8 cellular contexts compared by ENCODE assay signal in the genomic region with DNA sequence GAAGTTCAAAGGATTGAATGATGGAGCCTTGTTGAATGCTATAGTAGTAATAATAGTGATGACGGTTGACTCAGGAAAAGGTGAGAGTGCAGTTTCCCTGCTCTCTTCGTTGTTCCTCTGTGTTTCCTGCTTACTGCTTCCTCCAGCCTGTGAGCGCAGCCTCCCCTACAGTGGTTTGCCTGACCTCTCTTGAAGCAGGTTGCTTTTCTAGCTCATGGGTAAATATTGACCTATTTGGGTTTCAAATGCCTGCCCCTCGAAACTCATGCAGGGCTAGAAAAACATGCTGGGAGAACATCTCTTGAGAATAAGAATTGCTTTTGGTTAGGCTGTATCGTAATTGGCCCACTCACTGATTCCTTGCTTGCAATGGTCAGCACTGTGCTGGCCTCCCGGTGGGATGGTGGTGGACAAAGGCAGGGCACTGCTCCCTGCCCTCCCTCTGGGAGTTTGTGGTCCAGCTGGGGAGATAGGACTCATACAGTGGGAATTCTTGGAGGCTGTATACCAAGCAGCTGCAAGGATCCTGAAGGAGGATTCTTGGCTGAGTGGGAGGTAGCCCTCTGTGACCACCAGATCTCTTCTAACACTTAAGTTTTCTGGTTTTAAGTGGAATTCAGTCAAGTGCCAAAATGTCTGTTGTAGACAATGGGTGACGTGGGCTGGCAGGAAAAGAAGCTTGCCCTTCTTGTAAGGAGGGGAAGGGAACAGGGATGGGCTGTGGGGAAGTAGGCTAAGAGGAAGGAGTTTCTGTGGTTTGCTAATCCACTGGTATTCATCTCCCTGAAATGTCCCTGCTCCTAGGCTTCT. TPM values are rescaled to one million over a fixed set of nuclear protein-coding genes. Genes with fewer than 3 reads are reported as not detected.
A peak's percentile ranks its signal among the peaks of the same experiment; 100 is the strongest.
DNase-seq lines count a peak whose midpoint lies in the region; ATAC-seq and TF ChIP-seq lines count a peak whose summit lies in the region.

No MANE protein-coding gene starts in this region.

- no peak for TF ChIP-seq EP300 in sigmoid colon (IDR thresholded peaks at IDR 0.05)

- H3K36me3 ChIP-seq in sigmoid colon: peaks cover 0 to 5% (median 0%) of the 10 kb centered on the region in 4 donors

- no peaks in the 10 kb centered on the region for H3K9me3 ChIP-seq in sigmoid colon

- H3K27ac ChIP-seq in RWPE1: peak overlapping the region; percentile 65
- peak overlapping the region; percentile 58 to 87 (median 68) for H3K27ac ChIP-seq in sigmoid colon

- WGBS in sigmoid colon, 2 donors: 55 to 58% methylated on average over 7 of the region's 7 CpGs

- TF ChIP-seq CTCF in RWPE1 (conservative IDR thresholded peaks at IDR 0.05; ENCODE audit: low read depth) (no peak), foreskin fibroblast (IDR thresholded peaks at IDR 0.05; ENCODE audit: low read depth, low read length) (no peak), sigmoid colon (IDR thresholded peaks at IDR 0.05) (no peak)

- H3K4me1 ChIP-seq in sigmoid colon: peaks cover 0 to 65% (median 47%) of the 10 kb centered on the region in 4 donors

- ATAC-seq in HG02885 (IDR thresholded peaks at IDR 0.05; ENCODE audit: poor library complexity, unreplicated experiment) (no peak), HG03139 (IDR thresholded peaks at IDR 0.05; ENCODE audit: unreplicated experiment) (no peak)

- CTCF ChIA-PET in RWPE1 (lab: Yijun Ruan, JAX): interaction anchor here (0.7 kb wide), 1 partner anchor 171 kb away, joined by 3 read pairs; no protein-coding TSS in a partner anchor

- TF ChIP-seq POLR2A in sigmoid colon (IDR thresholded peaks at IDR 0.05): no peak

- DNase-seq in EL (peak; percentile 85), RWPE1 (ENCODE audit: low spot score) (no peak), foreskin fibroblast (peak; percentile 73 to 82), sigmoid colon (no peak), NCI-H2107 treated with DMSO at 0.1 percent for 48 hours (lab: John Stamatoyannopoulos, UW; ENCODE audit: unreplicated experiment) (no peak), OCI-M2 (lab: John Stamatoyannopoulos, UW; ENCODE audit: unreplicated experiment) (no peak)

- intact Hi-C loops in sigmoid colon (cut with DNase I): no loop called here

- POLR2A ChIA-PET in RWPE1 (lab: Yijun Ruan, JAX; ENCODE audit: low non-redundant PET): no interaction called here

- H3K27me3 ChIP-seq in sigmoid colon: no peaks in the 10 kb centered on the region

- H3K4me3 ChIP-seq in foreskin fibroblast (ENCODE audit: low read depth in 1 of 2, low read length in 2 of 2) (no peak overlapping the region), sigmoid colon (no peak overlapping the region)

RNA-seq across cellular contexts. Expression of a gene that starts 5.4 kb away (rescaled TPM):
- total RNA-seq in sigmoid colon: 100 to 1,000 TPM; 124 to 175 (median 141) TPM
- 100 to 1,000 TPM; 165 to 190 (median 179) TPM for polyA plus RNA-seq in sigmoid colon

RNA-seq across cellular contexts. Expression of a gene that starts 6.0 kb away (rescaled TPM):
- total RNA-seq in sigmoid colon: 10 to 100 TPM; 51.2 to 97.5 (median 69.6) TPM
- 10 to 100 TPM; 51.8 to 93.7 (median 68.0) TPM for polyA plus RNA-seq in sigmoid colon

RNA-seq across cellular contexts. Expression of a gene that starts 12.3 kb away (rescaled TPM):
- 10 to 100 TPM; 18.4 to 29.9 (median 22.1) TPM for total RNA-seq in sigmoid colon
- 10 to 100 TPM in 2 of 3 donors, 1 to 10 TPM in 1; 7.4 to 12.0 (median 11.6) TPM for polyA plus RNA-seq in sigmoid colon

RNA-seq across cellular contexts. Expression of a gene that starts 12.8 kb away (rescaled TPM):
- 10 to 100 TPM in 2 of 4 donors, 1 to 10 TPM in 2; 1.9 to 33.3 (median 13.2) TPM for total RNA-seq in sigmoid colon
- 100 to 1,000 TPM; 441 to 941 (median 696) TPM for polyA plus RNA-seq in sigmoid colon

RNA-seq across cellular contexts. Expression of a gene that starts 21.7 kb away (rescaled TPM):
- 10 to 100 TPM; 10.6 to 13.0 (median 12.8) TPM for total RNA-seq in sigmoid colon
- 10 to 100 TPM; 18.6 to 23.0 (median 21.3) TPM for polyA plus RNA-seq in sigmoid colon

Comparison
In these comparisons a context has a peak if more than half of its experiments do, and no peak if none do; other contexts are left out.
1. DNase-seq: peak in EL (single experiment) and foreskin fibroblast (2 of 2); none in RWPE1 (single experiment), sigmoid colon (single experiment), NCI-H2107 treated with DMSO at 0.1 percent for 48 hours (single experiment) and OCI-M2 (single experiment).